ENCODE assay signal across 19 cellular contexts in genomic region chr5:84374568-84374967, GRCh38. TPM values are rescaled to one million over a fixed set of nuclear protein-coding genes. Genes with fewer than 3 reads are reported as not detected.
DNase-seq lines count a peak whose midpoint lies in the region; TF ChIP-seq lines count a peak whose summit lies in the region.
"Had no signal": no experiment of that assay in that cellular context is flagged by ENCODE, and none has a peak within 500 bp of the region (broad histone marks: within the 10 kb centered on the region; RNA-seq: fewer than 3 reads in every experiment).

No MANE protein-coding gene starts in this region.

- H3K27ac ChIP-seq in HEK293 (ENCODE audit: extremely low read depth, low read depth, low read length): no peak overlapping the region
- peak overlapping the region; percentile 88 for H3K27ac ChIP-seq in brain microvascular endothelial cell
- peak overlapping the region; percentile 62 for H3K27ac ChIP-seq in smooth muscle cell (ENCODE audit: low read depth)
- no peak overlapping the region for H3K27ac ChIP-seq in mammary epithelial cell (ENCODE audit: insufficient read depth, low read depth, low read length)

- DNase-seq in brain microvascular endothelial cell (peak; percentile 29), mesothelial cell of epicardium (ENCODE audit: low spot score in 2 of 2, unreplicated experiment in 2 of 2) (no peak), smooth muscle cell (lab: John Stamatoyannopoulos, UW; ENCODE audit: unreplicated experiment) (no peak), GM19238 (ENCODE audit: insufficient read length, low spot score) (no peak), mammary epithelial cell (no peak)
- DNase-seq in activated CD4-positive, alpha-beta memory T cell treated with anti-CD3 and anti-CD28 coated beads, Interleukin-2, amount 10 ng/mL, durations not matched to agents 7 days and 5 days: no peak
- DNase-seq: CD4-positive, CD25-positive, alpha-beta regulatory T cell; COR-L47; DMS 273 treated with DMSO at 0.1 percent for 48 hours; DMS79 treated with DMSO at 0.1 percent for 48 hours; HFFc6; NCI-H1092; NCI-H1436; NCI-H187 treated with DMSO at 0.1 percent for 48 hours; NCI-H2107; NCI-H2227 treated with DMSO at 0.1 percent for 48 hours; NCI-H510A; SIG-M5 had no signal

- H3K4me3 ChIP-seq in HEK293 (ENCODE audit: low read depth, low read length): no peak overlapping the region
- no peak overlapping the region for H3K4me3 ChIP-seq in brain microvascular endothelial cell (ENCODE audit: low read depth, low read length)
- H3K4me3 ChIP-seq in smooth muscle cell: no peak overlapping the region
- no peak overlapping the region for H3K4me3 ChIP-seq in mammary epithelial cell (replicated peaks in 1 of 3; ENCODE audit: insufficient read depth in 1 of 3, low read depth in 2 of 3, low read length in 3 of 3)

- H2AFZ ChIP-seq in smooth muscle cell (ENCODE audit: low read depth): no peak overlapping the region
- no peak overlapping the region for H2AFZ ChIP-seq in mammary epithelial cell (ENCODE audit: low read depth, low read length)

- H4K20me1 ChIP-seq in smooth muscle cell (ENCODE audit: low read depth) (no peaks in the 10 kb centered on the region), mammary epithelial cell (ENCODE audit: insufficient read depth, low read length) (peaks cover 2% of the 10 kb centered on the region)

- H3K36me3 ChIP-seq in HEK293 (ENCODE audit: control insufficient read depth in 2 of 2, insufficient read depth in 1 of 2, low read length in 2 of 2): no peaks in the 10 kb centered on the region
- no peaks in the 10 kb centered on the region for H3K36me3 ChIP-seq in brain microvascular endothelial cell (replicated peaks)
- H3K36me3 ChIP-seq in smooth muscle cell (ENCODE audit: low read depth): no peaks in the 10 kb centered on the region
- H3K36me3 ChIP-seq in mammary epithelial cell (ENCODE audit: insufficient read depth, low read length): no peaks in the 10 kb centered on the region

- peaks cover 9% of the 10 kb centered on the region for H3K9me3 Mint-ChIP-seq in mesothelial cell of epicardium
- no peaks in the 10 kb centered on the region for H3K9me3 Mint-ChIP-seq in activated CD4-positive, alpha-beta memory T cell treated with anti-CD3 and anti-CD28 coated beads, Interleukin-2, amount 10 ng/mL, durations not matched to agents 7 days and 5 days

- dilution Hi-C loops in mammary epithelial cell (cut with HindIII; ENCODE audit: low sequenced_read_pairs): no loop called here

- no peaks in the 10 kb centered on the region for H3K9me3 ChIP-seq in HEK293 (ENCODE audit: control insufficient read depth, insufficient read depth, low read depth, low read length)
- no peaks in the 10 kb centered on the region for H3K9me3 ChIP-seq in smooth muscle cell (replicated peaks; ENCODE audit: low read depth)
- H3K9me3 ChIP-seq in mammary epithelial cell (replicated peaks; ENCODE audit: insufficient read depth, low read length): no peaks in the 10 kb centered on the region

- H3K4me1 Mint-ChIP-seq in mesothelial cell of epicardium: peaks cover 54% of the 10 kb centered on the region
- H3K4me1 Mint-ChIP-seq in activated CD4-positive, alpha-beta memory T cell treated with anti-CD3 and anti-CD28 coated beads, Interleukin-2, amount 10 ng/mL, durations not matched to agents 7 days and 5 days: no peaks in the 10 kb centered on the region
- H3K4me1 Mint-ChIP-seq: CD4-positive, CD25-positive, alpha-beta regulatory T cell had no signal

- no peak for TF ChIP-seq CTCF in HEK293 (tag by site-specific recombination; IDR thresholded peaks at IDR 0.05)
- TF ChIP-seq CTCF in brain microvascular endothelial cell (IDR thresholded peaks at IDR 0.05; ENCODE audit: low read depth, low read length, missing control alignments): no peak
- no peak for TF ChIP-seq CTCF in mesothelial cell of epicardium (IDR thresholded peaks at IDR 0.05; ENCODE audit: unreplicated experiment)
- TF ChIP-seq CTCF in smooth muscle cell (IDR thresholded peaks at IDR 0.05; ENCODE audit: borderline replicate concordance, insufficient read depth, poor library complexity, severe bottlenecking): no peak
- TF ChIP-seq CTCF in mammary epithelial cell (conservative IDR thresholded peaks at IDR 0.05 in 1 of 2, IDR thresholded peaks at IDR 0.05 in 1 of 2; ENCODE audit: extremely low read depth in 1 of 2, insufficient read depth in 1 of 2, low read depth in 1 of 2, low read length in 2 of 2): no peak

- peaks cover 3% of the 10 kb centered on the region for H3K36me3 Mint-ChIP-seq in mesothelial cell of epicardium
- H3K36me3 Mint-ChIP-seq in activated CD4-positive, alpha-beta memory T cell treated with anti-CD3 and anti-CD28 coated beads, Interleukin-2, amount 10 ng/mL, durations not matched to agents 7 days and 5 days (ENCODE audit: low read depth): no peaks in the 10 kb centered on the region
- H3K36me3 Mint-ChIP-seq: CD4-positive, CD25-positive, alpha-beta regulatory T cell had no signal

- peaks cover 18% of the 10 kb centered on the region for H3K4me1 ChIP-seq in HEK293 (ENCODE audit: control insufficient read depth, insufficient read depth, low read length)
- peaks cover 10% of the 10 kb centered on the region for H3K4me1 ChIP-seq in smooth muscle cell (ENCODE audit: low read depth)
- H3K4me1 ChIP-seq in mammary epithelial cell (ENCODE audit: insufficient read depth, low read length): peaks cover 4% of the 10 kb centered on the region

- no peaks in the 10 kb centered on the region for H3K27me3 Mint-ChIP-seq in mesothelial cell of epicardium (ENCODE audit: low read depth)
- H3K27me3 Mint-ChIP-seq in activated CD4-positive, alpha-beta memory T cell treated with anti-CD3 and anti-CD28 coated beads, Interleukin-2, amount 10 ng/mL, durations not matched to agents 7 days and 5 days: no peaks in the 10 kb centered on the region
- H3K27me3 Mint-ChIP-seq: CD4-positive, CD25-positive, alpha-beta regulatory T cell had no signal

- BruUV-seq in mammary epithelial cell (replicated peaks; lab: Mats Ljungman, UMichigan): no TSS peak

- peaks cover 68% of the 10 kb centered on the region for H3K79me2 ChIP-seq in smooth muscle cell (ENCODE audit: low read depth)
- no peaks in the 10 kb centered on the region for H3K79me2 ChIP-seq in mammary epithelial cell (ENCODE audit: insufficient read depth, low read length)

- POLR2A ChIA-PET in HEK293 (lab: Yijun Ruan, JAX): interaction anchor here (0.6 kb wide), 1 partner anchor 29 kb away, joined by 5 read pairs; no protein-coding TSS in a partner anchor
- POLR2A ChIA-PET in activated CD4-positive, alpha-beta memory T cell treated with anti-CD3 and anti-CD28 coated beads, Interleukin-2, amount 10 ng/mL, durations not matched to agents 7 days and 5 days (lab: Charles Lee): no interaction called here

- peak overlapping the region; percentile 21 for H3K27ac Mint-ChIP-seq in mesothelial cell of epicardium
- no peak overlapping the region for H3K27ac Mint-ChIP-seq in activated CD4-positive, alpha-beta memory T cell treated with anti-CD3 and anti-CD28 coated beads, Interleukin-2, amount 10 ng/mL, durations not matched to agents 7 days and 5 days
- H3K27ac Mint-ChIP-seq: CD4-positive, CD25-positive, alpha-beta regulatory T cell; HFFc6 had no signal

- no peaks in the 10 kb centered on the region for H3F3A ChIP-seq in smooth muscle cell (ENCODE audit: low read depth)

- no peak overlapping the region for H3K4me2 ChIP-seq in smooth muscle cell
- H3K4me2 ChIP-seq in mammary epithelial cell (ENCODE audit: insufficient read depth, low read depth, low read length): no peak overlapping the region

- H3K4me3 Mint-ChIP-seq in mesothelial cell of epicardium: no peak overlapping the region
- no peak overlapping the region for H3K4me3 Mint-ChIP-seq in activated CD4-positive, alpha-beta memory T cell treated with anti-CD3 and anti-CD28 coated beads, Interleukin-2, amount 10 ng/mL, durations not matched to agents 7 days and 5 days
- H3K4me3 Mint-ChIP-seq: CD4-positive, CD25-positive, alpha-beta regulatory T cell had no signal

- no peak overlapping the region for H3K9ac ChIP-seq in smooth muscle cell (ENCODE audit: low read depth)
- H3K9ac ChIP-seq in mammary epithelial cell (ENCODE audit: insufficient read depth, low read length): no peak overlapping the region

- CTCF ChIA-PET in HEK293 (lab: Yijun Ruan, JAX): no interaction called here
- CTCF ChIA-PET in activated CD4-positive, alpha-beta memory T cell treated with anti-CD3 and anti-CD28 coated beads, Interleukin-2, amount 10 ng/mL, durations not matched to agents 7 days and 5 days (lab: Charles Lee): no interaction called here
- CTCF ChIA-PET in mammary epithelial cell (lab: Charles Lee; ENCODE audit: low non-redundant PET): no interaction called here

- WGBS in smooth muscle cell (ENCODE audit: low lambda C conversion rate): 73% methylated on average over 4 of the region's 4 CpGs
- whole genome bisulfite sequencing in mammary epithelial cell (ENCODE audit: low coverage, missing lambda C conversion rate): 90% methylated on average over 3 of the region's 4 CpGs

- in situ Hi-C loops in brain microvascular endothelial cell (cut with HindIII; ENCODE audit: low pct_ligation_motif_present, low sequenced_read_pairs): no loop called here
- in situ Hi-C loops in mammary epithelial cell (cut with MboI; ENCODE audit: low sequenced_read_pairs in 2 of 2): no loop called here

- intact Hi-C loops in mammary epithelial cell (cut with micrococcal nuclease): no loop called here

- H3K27me3 ChIP-seq in brain microvascular endothelial cell (replicated peaks) (no peaks in the 10 kb centered on the region), smooth muscle cell (ENCODE audit: low read depth) (no peaks in the 10 kb centered on the region), mammary epithelial cell (ENCODE audit: insufficient read depth, low read length) (peaks cover 3% of the 10 kb centered on the region)

TF ChIP-seq in HEK293, 187 proteins besides CTCF, POLR2A, EP300 and RAD21:
- TF ChIP-seq ZNF433 (tag by site-specific recombination; IDR thresholded peaks at IDR 0.05; ENCODE audit: low read depth) (no peak), MZF1 (tag by site-specific recombination; IDR thresholded peaks at IDR 0.05; ENCODE audit: borderline replicate concordance) (peak; percentile 84; the same call in 1 of the 2 replicates)

RNA-seq across cellular contexts. Expression of gene EDIL3, which starts 10.1 kb away (rescaled TPM):
- 45.2 to 51.3 TPM (median 48.0 TPM) in 3 replicates for total RNA-seq in mesothelial cell of epicardium
- total RNA-seq in smooth muscle cell: 119 and 180 TPM in 2 replicates
- polyA plus RNA-seq in smooth muscle cell: 62.5 and 98.4 TPM in 2 replicates
- not detected for total RNA-seq in activated CD4-positive, alpha-beta memory T cell treated with anti-CD3 and anti-CD28 coated beads, Interleukin-2, amount 10 ng/mL, durations not matched to agents 7 days and 5 days
- total RNA-seq in mammary epithelial cell: 100 to 1,000 TPM in 1 of 2 donors, under 1 TPM in 1; 0.33 to 137 TPM
- polyA plus RNA-seq in mammary epithelial cell: 0.14 TPM
- polyA minus RNA-seq in mammary epithelial cell: not detected
- total RNA-seq: CD4-positive, CD25-positive, alpha-beta regulatory T cell had no signal
- polyA plus RNA-seq: CD4-positive, CD25-positive, alpha-beta regulatory T cell had no signal

Comparison
In these comparisons a context has a peak if more than half of its experiments do, and no peak if none do; other contexts are left out.
1. H3K27ac ChIP-seq: peak in brain microvascular endothelial cell (single experiment) and smooth muscle cell (single experiment); none in HEK293 (single experiment) and mammary epithelial cell (single experiment).